Comparison of ENCODE assay signal across 8 cellular contexts in genomic region chr12:69290545-69291277, GRCh38. TPM values are rescaled to one million over a fixed set of nuclear protein-coding genes. Genes with fewer than 3 reads are reported as not detected.
A peak's percentile ranks its signal among the peaks of the same experiment; 100 is the strongest.
DNase-seq lines count a peak whose midpoint lies in the region; ATAC-seq and TF ChIP-seq lines count a peak whose summit lies in the region.

No MANE protein-coding gene starts in this region.

- TF ChIP-seq CTCF in natural killer cell (IDR thresholded peaks at IDR 0.05): peak; percentile 87

- ATAC-seq in GM21526 (IDR thresholded peaks at IDR 0.05; ENCODE audit: low FRiP score, unreplicated experiment): peak; percentile 99
- peak; percentile 97 to 100 (median 100) for ATAC-seq in natural killer cell
- peak; percentile 100 for ATAC-seq in stimulated activated naive B cell treated with anti-CD40 and anti-IgM and Interleukin-4, amounts not matched to agents 10 μg/mL and 1 μg/mL and 100 μg/mL, for 72 hours (replicated peaks)

- no peak for TF ChIP-seq POLR2A in erythroblast (IDR thresholded peaks at IDR 0.05; ENCODE audit: low read length)

- no peak overlapping the region for H3K4me3 Mint-ChIP-seq in natural killer cell
- H3K4me3 Mint-ChIP-seq in stimulated activated naive B cell treated with anti-CD40 and anti-IgM and Interleukin-4, amounts not matched to agents 10 μg/mL and 1 μg/mL and 100 μg/mL, for 72 hours: no peak overlapping the region

- no peaks in the 10 kb centered on the region for H3K36me3 Mint-ChIP-seq in natural killer cell
- no peaks in the 10 kb centered on the region for H3K36me3 Mint-ChIP-seq in stimulated activated naive B cell treated with anti-CD40 and anti-IgM and Interleukin-4, amounts not matched to agents 10 μg/mL and 1 μg/mL and 100 μg/mL, for 72 hours

- no peaks in the 10 kb centered on the region for H3K4me1 ChIP-seq in NT2/D1 (ENCODE audit: insufficient read depth, insufficient read length)

- H3K4me3 ChIP-seq in NT2/D1 (ENCODE audit: insufficient read length, low read depth): no peak overlapping the region

- no peaks in the 10 kb centered on the region for H3K27me3 ChIP-seq in NT2/D1 (ENCODE audit: insufficient read depth, insufficient read length)

- intact Hi-C loops in natural killer cell (cut with micrococcal nuclease): loop anchor here (1.0 to 10.0 kb wide), 3 partner anchors 64 to 349 kb away; partner anchors contain the start of gene YEATS4

- no peak overlapping the region for H3K27ac Mint-ChIP-seq in natural killer cell
- H3K27ac Mint-ChIP-seq in stimulated activated naive B cell treated with anti-CD40 and anti-IgM and Interleukin-4, amounts not matched to agents 10 μg/mL and 1 μg/mL and 100 μg/mL, for 72 hours: no peak overlapping the region

- H3K9me3 Mint-ChIP-seq in natural killer cell: no peaks in the 10 kb centered on the region
- H3K9me3 Mint-ChIP-seq in stimulated activated naive B cell treated with anti-CD40 and anti-IgM and Interleukin-4, amounts not matched to agents 10 μg/mL and 1 μg/mL and 100 μg/mL, for 72 hours: no peaks in the 10 kb centered on the region

- H3K9me3 ChIP-seq in NT2/D1 (ENCODE audit: insufficient read depth, low read length): no peaks in the 10 kb centered on the region

- H3K36me3 ChIP-seq in NT2/D1 (ENCODE audit: insufficient read depth, insufficient read length, low read length): no peaks in the 10 kb centered on the region

- H3K27me3 Mint-ChIP-seq in natural killer cell (ENCODE audit: low read depth in 2 of 2): peaks cover 43 to 64% of the 10 kb centered on the region in 2 donors
- H3K27me3 Mint-ChIP-seq in stimulated activated naive B cell treated with anti-CD40 and anti-IgM and Interleukin-4, amounts not matched to agents 10 μg/mL and 1 μg/mL and 100 μg/mL, for 72 hours: peaks cover 40 to 50% of the 10 kb centered on the region in 2 donors

- no peaks in the 10 kb centered on the region for H3K4me1 Mint-ChIP-seq in natural killer cell
- peaks cover 0 to 4% of the 10 kb centered on the region in 2 donors for H3K4me1 Mint-ChIP-seq in stimulated activated naive B cell treated with anti-CD40 and anti-IgM and Interleukin-4, amounts not matched to agents 10 μg/mL and 1 μg/mL and 100 μg/mL, for 72 hours

- no peak overlapping the region for H3K9ac ChIP-seq in NT2/D1 (ENCODE audit: insufficient read length, low read depth)

- peak; percentile 46 for DNase-seq in DMS153 treated with DMSO at 0.1 percent for 48 hours (lab: John Stamatoyannopoulos, UW; ENCODE audit: unreplicated experiment)
- peak; percentile 71 for DNase-seq in HT1080 (ENCODE audit: low read depth)
- DNase-seq in NT2/D1 (ENCODE audit: low read depth, low spot score): peak; percentile 94
- DNase-seq in activated CD8-positive, alpha-beta memory T cell treated with anti-CD3 and anti-CD28 coated beads for 48 hours (ENCODE audit: low read depth in 2 of 3, low spot score in 2 of 3): peak; percentile 27 to 60 (median 32)
- peak; percentile 83 to 88 for DNase-seq in erythroblast (lab: John Stamatoyannopoulos, UW)
- DNase-seq in natural killer cell: peak; percentile 66
- DNase-seq in stimulated activated naive B cell treated with anti-CD40 and anti-IgM and Interleukin-4, amounts not matched to agents 10 μg/mL and 1 μg/mL and 100 μg/mL, for 72 hours: peak; percentile 63

RNA-seq across cellular contexts. Expression of gene CPSF6, which starts 51.3 kb away (rescaled TPM):
- total RNA-seq in HT1080 (2014; rRNA removed; shearing (Covaris generic)): 49.5 and 79.3 TPM in 2 replicates
- polyA plus RNA-seq in HT1080 (2015; cell fraction: cytosol; rRNA removed): 42.1 and 51.0 TPM in 2 replicates
- polyA plus RNA-seq in HT1080 (2015; cell fraction: nucleus; rRNA removed): 109 and 112 TPM in 2 replicates
- total RNA-seq in natural killer cell: 10 to 100 TPM; 88.5 to 99.4 (median 95.4) TPM

RNA-seq across cellular contexts. Expression of gene LYZ, which starts 57.5 kb away (rescaled TPM):
- 0.76 TPM in 1 of 2 replicates, not detected in the other for total RNA-seq in HT1080 (2014; rRNA removed; shearing (Covaris generic))
- polyA plus RNA-seq in HT1080 (2015; cell fraction: cytosol; rRNA removed): 0.06 and 0.10 TPM in 2 replicates
- polyA plus RNA-seq in HT1080 (2015; cell fraction: nucleus; rRNA removed): not detected in 2 replicates
- total RNA-seq in natural killer cell: 100 to 1,000 TPM in 2 of 3 donors, 10 to 100 TPM in 1; 83.1 to 337 (median 146) TPM

Comparison
In these comparisons a context has a peak if more than half of its experiments do, and no peak if none do; other contexts are left out.
1. DNase-seq: peak in every context shown above with its lines; median percentile 94 in NT2/D1; 86 in erythroblast; 71 in HT1080; 66 in natural killer cell; 63 in stimulated activated naive B cell treated with anti-CD40 and anti-IgM and Interleukin-4, amounts not matched to agents 10 μg/mL and 1 μg/mL and 100 μg/mL, for 72 hours; 46 in DMS153 treated with DMSO at 0.1 percent for 48 hours; 32 in activated CD8-positive, alpha-beta memory T cell treated with anti-CD3 and anti-CD28 coated beads for 48 hours.
2. RNA of gene LYZ, which starts 57.5 kb away (total RNA-seq): 83.1 to 337 TPM in natural killer cell; 0.76 TPM in HT1080; every median in the first group is over 10 times any median in the second.
3. Peak in every context shown above with its lines, with median percentiles within 50 percentile points of each other: ATAC-seq.